Comparison of ENCODE assay signal across 1 cellular context in the genomic region with DNA sequence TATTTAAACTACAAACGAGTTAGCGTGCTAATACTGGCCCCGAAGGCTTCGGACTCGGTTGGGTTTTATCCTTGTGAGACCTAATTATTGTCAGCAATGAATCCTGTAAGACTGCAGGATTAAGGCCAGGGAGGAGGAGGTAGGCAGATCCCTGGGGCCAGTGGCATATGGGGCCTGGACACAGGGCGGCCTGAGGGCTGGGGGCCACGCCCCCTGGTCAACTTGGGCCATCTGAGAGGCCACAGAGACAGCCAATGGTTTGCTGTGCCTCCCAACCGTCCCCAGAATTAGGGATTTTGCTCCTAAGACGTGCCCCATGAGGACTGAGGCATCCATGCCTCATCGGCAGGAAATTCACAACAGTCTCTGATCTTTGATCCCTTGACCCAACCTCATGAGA.
TF ChIP-seq lines count a peak whose summit lies in the region.

No MANE protein-coding gene starts in this region.

TF ChIP-seq in K562, 482 proteins besides CTCF, POLR2A, EP300 and RAD21:
- TF ChIP-seq, protein P1, sequence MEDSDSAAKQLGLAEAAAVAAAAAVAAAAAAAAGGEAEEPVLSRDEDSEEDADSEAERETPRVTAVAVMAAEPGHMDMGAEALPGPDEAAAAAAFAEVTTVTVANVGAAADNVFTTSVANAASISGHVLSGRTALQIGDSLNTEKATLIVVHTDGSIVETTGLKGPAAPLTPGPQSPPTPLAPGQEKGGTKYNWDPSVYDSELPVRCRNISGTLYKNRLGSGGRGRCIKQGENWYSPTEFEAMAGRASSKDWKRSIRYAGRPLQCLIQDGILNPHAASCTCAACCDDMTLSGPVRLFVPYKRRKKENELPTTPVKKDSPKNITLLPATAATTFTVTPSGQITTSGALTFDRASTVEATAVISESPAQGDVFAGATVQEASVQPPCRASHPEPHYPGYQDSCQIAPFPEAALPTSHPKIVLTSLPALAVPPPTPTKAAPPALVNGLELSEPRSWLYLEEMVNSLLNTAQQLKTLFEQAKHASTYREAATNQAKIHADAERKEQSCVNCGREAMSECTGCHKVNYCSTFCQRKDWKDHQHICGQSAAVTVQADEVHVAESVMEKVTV (CRISPR knock-in tag; IDR thresholded peaks at IDR 0.05), result no peak
- TF ChIP-seq, protein P2, sequence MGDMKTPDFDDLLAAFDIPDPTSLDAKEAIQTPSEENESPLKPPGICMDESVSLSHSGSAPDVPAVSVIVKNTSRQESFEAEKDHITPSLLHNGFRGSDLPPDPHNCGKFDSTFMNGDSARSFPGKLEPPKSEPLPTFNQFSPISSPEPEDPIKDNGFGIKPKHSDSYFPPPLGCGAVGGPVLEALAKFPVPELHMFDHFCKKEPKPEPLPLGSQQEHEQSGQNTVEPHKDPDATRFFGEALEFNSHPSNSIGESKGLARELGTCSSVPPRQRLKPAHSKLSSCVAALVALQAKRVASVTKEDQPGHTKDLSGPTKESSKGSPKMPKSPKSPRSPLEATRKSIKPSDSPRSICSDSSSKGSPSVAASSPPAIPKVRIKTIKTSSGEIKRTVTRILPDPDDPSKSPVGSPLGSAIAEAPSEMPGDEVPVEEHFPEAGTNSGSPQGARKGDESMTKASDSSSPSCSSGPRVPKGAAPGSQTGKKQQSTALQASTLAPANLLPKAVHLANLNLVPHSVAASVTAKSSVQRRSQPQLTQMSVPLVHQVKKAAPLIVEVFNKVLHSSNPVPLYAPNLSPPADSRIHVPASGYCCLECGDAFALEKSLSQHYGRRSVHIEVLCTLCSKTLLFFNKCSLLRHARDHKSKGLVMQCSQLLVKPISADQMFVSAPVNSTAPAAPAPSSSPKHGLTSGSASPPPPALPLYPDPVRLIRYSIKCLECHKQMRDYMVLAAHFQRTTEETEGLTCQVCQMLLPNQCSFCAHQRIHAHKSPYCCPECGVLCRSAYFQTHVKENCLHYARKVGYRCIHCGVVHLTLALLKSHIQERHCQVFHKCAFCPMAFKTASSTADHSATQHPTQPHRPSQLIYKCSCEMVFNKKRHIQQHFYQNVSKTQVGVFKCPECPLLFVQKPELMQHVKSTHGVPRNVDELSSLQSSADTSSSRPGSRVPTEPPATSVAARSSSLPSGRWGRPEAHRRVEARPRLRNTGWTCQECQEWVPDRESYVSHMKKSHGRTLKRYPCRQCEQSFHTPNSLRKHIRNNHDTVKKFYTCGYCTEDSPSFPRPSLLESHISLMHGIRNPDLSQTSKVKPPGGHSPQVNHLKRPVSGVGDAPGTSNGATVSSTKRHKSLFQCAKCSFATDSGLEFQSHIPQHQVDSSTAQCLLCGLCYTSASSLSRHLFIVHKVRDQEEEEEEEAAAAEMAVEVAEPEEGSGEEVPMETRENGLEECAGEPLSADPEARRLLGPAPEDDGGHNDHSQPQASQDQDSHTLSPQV (IDR thresholded peaks at IDR 0.05), result no peak
- TF ChIP-seq MCM3 (IDR thresholded peaks at IDR 0.05) (no peak), ZNF263 (CRISPR knock-in tag; IDR thresholded peaks at IDR 0.05; ENCODE audit: borderline replicate concordance) (no peak), ETV1 (tag; conservative IDR thresholded peaks at IDR 0.05; ENCODE audit: low read depth) (no peak), ZNF324 (CRISPR knock-in tag; IDR thresholded peaks at IDR 0.05) (no peak), ELF2 (CRISPR knock-in tag; IDR thresholded peaks at IDR 0.05) (no peak), NR2F6 (CRISPR knock-in tag; IDR thresholded peaks at IDR 0.05) (no peak), PYGO2 (tag; IDR thresholded peaks at IDR 0.05) (no peak)
- TF ChIP-seq, protein P3, sequence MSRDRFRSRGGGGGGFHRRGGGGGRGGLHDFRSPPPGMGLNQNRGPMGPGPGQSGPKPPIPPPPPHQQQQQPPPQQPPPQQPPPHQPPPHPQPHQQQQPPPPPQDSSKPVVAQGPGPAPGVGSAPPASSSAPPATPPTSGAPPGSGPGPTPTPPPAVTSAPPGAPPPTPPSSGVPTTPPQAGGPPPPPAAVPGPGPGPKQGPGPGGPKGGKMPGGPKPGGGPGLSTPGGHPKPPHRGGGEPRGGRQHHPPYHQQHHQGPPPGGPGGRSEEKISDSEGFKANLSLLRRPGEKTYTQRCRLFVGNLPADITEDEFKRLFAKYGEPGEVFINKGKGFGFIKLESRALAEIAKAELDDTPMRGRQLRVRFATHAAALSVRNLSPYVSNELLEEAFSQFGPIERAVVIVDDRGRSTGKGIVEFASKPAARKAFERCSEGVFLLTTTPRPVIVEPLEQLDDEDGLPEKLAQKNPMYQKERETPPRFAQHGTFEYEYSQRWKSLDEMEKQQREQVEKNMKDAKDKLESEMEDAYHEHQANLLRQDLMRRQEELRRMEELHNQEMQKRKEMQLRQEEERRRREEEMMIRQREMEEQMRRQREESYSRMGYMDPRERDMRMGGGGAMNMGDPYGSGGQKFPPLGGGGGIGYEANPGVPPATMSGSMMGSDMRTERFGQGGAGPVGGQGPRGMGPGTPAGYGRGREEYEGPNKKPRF (IDR thresholded peaks at IDR 0.05; ENCODE audit: low read depth, low read length), result no peak
